ENCODE assay signal across 11 cellular contexts in genomic region chr15:84761534-84762190, GRCh38. TPM values are rescaled to one million over a fixed set of nuclear protein-coding genes. Genes with fewer than 3 reads are reported as not detected.
A peak's percentile ranks its signal among the peaks of the same experiment; 100 is the strongest.
DNase-seq lines count a peak whose midpoint lies in the region; ATAC-seq and TF ChIP-seq lines count a peak whose summit lies in the region.
"Had no signal": no experiment of that assay in that cellular context is flagged by ENCODE, and none has a peak within 500 bp of the region (broad histone marks: within the 10 kb centered on the region; RNA-seq: fewer than 3 reads in every experiment).

No MANE protein-coding gene starts in this region.

- peak; percentile 46 for DNase-seq in D341Med (ENCODE audit: low spot score)
- peak; percentile 19 for DNase-seq in fibroblast of the aortic adventitia (ENCODE audit: low read depth)
- DNase-seq in midbrain (lab: John Stamatoyannopoulos, UW), result no peak
- no peak for DNase-seq in occipital lobe (lab: John Stamatoyannopoulos, UW)
- no peak for DNase-seq in stimulated activated CD8-positive, alpha-beta memory T cell treated with anti-CD3 and anti-CD28 coated beads, Interleukin-4, amount 100 ng/mL, for 48 hours
- no peak for DNase-seq in NCI-H1930 (lab: John Stamatoyannopoulos, UW)
- DNase-seq: activated CD4-positive, CD25-positive, alpha-beta regulatory T cell; stimulated activated CD4-positive, alpha-beta T cell treated with anti-CD3 and anti-CD28 coated beads, Interleukin-1b, Interleukin-23, amount 100 ng/mL, for 48 hours had no signal

- no peak for TF ChIP-seq CTCF in fibroblast of the aortic adventitia (IDR thresholded peaks at IDR 0.05; ENCODE audit: insufficient read depth, low read length)

- no peak overlapping the region for H3K4me3 ChIP-seq in fibroblast of the aortic adventitia (ENCODE audit: low read depth, low read length)
- H3K4me3 ChIP-seq: vagina had no signal

- ATAC-seq in GM19395 (IDR thresholded peaks at IDR 0.05; ENCODE audit: unreplicated experiment) (peak; percentile 72), HG03571 (IDR thresholded peaks at IDR 0.05; ENCODE audit: unreplicated experiment) (peak; percentile 48)

RNA-seq across cellular contexts. Expression of gene ZNF592, which starts 13.3 kb away (rescaled TPM):
- total RNA-seq in fibroblast of the aortic adventitia (ENCODE audit: low replicate concordance), result 7.4 and 11.7 TPM in 2 replicates
- total RNA-seq in occipital lobe, result 6.4 TPM

RNA-seq across cellular contexts. Expression of gene SEC11A, which starts 45.7 kb away (rescaled TPM):
- 292 and 299 TPM in 2 replicates for total RNA-seq in fibroblast of the aortic adventitia (ENCODE audit: low replicate concordance)
- 68.9 TPM for total RNA-seq in occipital lobe

RNA-seq across cellular contexts. Expression of gene ALPK3, which starts 55.5 kb away (rescaled TPM):
- total RNA-seq in fibroblast of the aortic adventitia (ENCODE audit: low replicate concordance) (0.18 and 0.65 TPM in 2 replicates), occipital lobe (1.6 TPM)

Comparison
In these comparisons a context has a peak if more than half of its experiments do, and no peak if none do; other contexts are left out.
1. DNase-seq: peak in D341Med (single experiment) and fibroblast of the aortic adventitia (single experiment); none in midbrain (single experiment), occipital lobe (single experiment), stimulated activated CD8-positive, alpha-beta memory T cell treated with anti-CD3 and anti-CD28 coated beads, Interleukin-4, amount 100 ng/mL, for 48 hours (single experiment) and NCI-H1930 (0 of 2).